In genomic region chr12:132489602-132490239, GRCh38 we compare ENCODE assay signal across 8 cellular contexts. TPM values are rescaled to one million over a fixed set of nuclear protein-coding genes. Genes with fewer than 3 reads are reported as not detected.
DNase-seq lines count a peak whose midpoint lies in the region; ATAC-seq and TF ChIP-seq lines count a peak whose summit lies in the region.

TSS of gene FBRSL1 (plus strand) at chr12:132490151.

- DNase-seq in CD14-positive monocyte (ENCODE audit: low spot score) (peak; percentile 90), HS-5 (ENCODE audit: low read depth) (peak; percentile 25), NK-92 (lab: John Stamatoyannopoulos, UW; ENCODE audit: unreplicated experiment) (peak; percentile 67), memory B cell (ENCODE audit: low spot score in 2 of 2) (peak; percentile 79 to 84)
- DNase-seq in effector memory CD4-positive, alpha-beta T cell, result peak; percentile 89 to 95 (median 91)
- DNase-seq in stimulated activated CD4-positive, alpha-beta T cell treated with anti-CD3 and anti-CD28 coated beads, TNF-alpha, amount 100 ng/mL, for 4 hours (ENCODE audit: low read depth in 3 of 3), result peak; percentile 85 to 93 (median 88)

- peak; percentile 56 for ATAC-seq in GM19463 (IDR thresholded peaks at IDR 0.05; ENCODE audit: unreplicated experiment)
- ATAC-seq in memory B cell (ENCODE audit: low read depth), result peak; percentile 74

- CTCF ChIA-PET in activated CD8-positive, alpha-beta memory T cell treated with anti-CD3 and anti-CD28 coated beads for 36 hours (lab: Charles Lee), result no interaction called here

- intact Hi-C loops in CD14-positive monocyte (cut with micrococcal nuclease), result loop anchor here (2.0 to 10.0 kb wide), 5 partner anchors 19 to 1615 kb away; partner anchors contain the start of genes DDX51 (in 1 of the 2), NOC4L (in 1 of the 2) and RAN (in 1 of the 2)

- no peaks in the 10 kb centered on the region for H3K36me3 ChIP-seq in effector memory CD4-positive, alpha-beta T cell (ENCODE audit: control insufficient read depth, insufficient read depth, low read length)

- H3K4me3 Mint-ChIP-seq in CD14-positive monocyte (peak within 1 kb of the TSS; percentile 91 to 96), memory B cell (peak within 1 kb of the TSS; percentile 93)

- POLR2A ChIA-PET in activated CD8-positive, alpha-beta memory T cell treated with anti-CD3 and anti-CD28 coated beads for 36 hours (lab: Charles Lee), result no interaction called here

- H3K4me1 Mint-ChIP-seq in CD14-positive monocyte (peaks cover 55% of the 10 kb centered on the region), memory B cell (peaks cover 52% of the 10 kb centered on the region)

- no peak for TF ChIP-seq CTCF in CD14-positive monocyte (IDR thresholded peaks at IDR 0.05)

- H3K27me3 Mint-ChIP-seq in CD14-positive monocyte (ENCODE audit: low read depth in 3 of 3) (peaks cover 2 to 7% (median 4%) of the 10 kb centered on the region in 3 donors), memory B cell (no peaks in the 10 kb centered on the region)

- H3K9me3 Mint-ChIP-seq in CD14-positive monocyte (peaks cover 0 to 7% (median 5%) of the 10 kb centered on the region in 7 donors), memory B cell (no peaks in the 10 kb centered on the region)

- no peaks in the 10 kb centered on the region for H3K27me3 ChIP-seq in effector memory CD4-positive, alpha-beta T cell (replicated peaks; ENCODE audit: control insufficient read depth, insufficient read depth, low read length, poor library complexity, severe bottlenecking)

- H3K27ac Mint-ChIP-seq in CD14-positive monocyte, result peak within 1 kb of the TSS; percentile 98 to 99 (median 98)
- peak within 1 kb of the TSS; percentile 94 for H3K27ac Mint-ChIP-seq in memory B cell

- no peaks in the 10 kb centered on the region for H3K9me3 ChIP-seq in effector memory CD4-positive, alpha-beta T cell (ENCODE audit: control insufficient read depth, low read length)

- peaks cover 20 to 21% of the 10 kb centered on the region in 2 donors for H3K36me3 Mint-ChIP-seq in CD14-positive monocyte
- H3K36me3 Mint-ChIP-seq in memory B cell, result peaks cover 3% of the 10 kb centered on the region

- H3K27ac ChIP-seq in effector memory CD4-positive, alpha-beta T cell (ENCODE audit: insufficient read depth, low read length, poor library complexity, severe bottlenecking), result peak within 1 kb of the TSS; percentile 90

- peak within 1 kb of the TSS; percentile 81 for H3K4me3 ChIP-seq in effector memory CD4-positive, alpha-beta T cell (ENCODE audit: insufficient read depth, low read depth, low read length, poor library complexity, severe bottlenecking)

- peaks cover 41% of the 10 kb centered on the region for H3K4me1 ChIP-seq in effector memory CD4-positive, alpha-beta T cell (ENCODE audit: control insufficient read depth, insufficient read depth, low read length, poor library complexity, severe bottlenecking)

RNA-seq across cellular contexts. Expression of gene FBRSL1, which starts in this region (rescaled TPM):
- under 1 TPM; 0.39 to 0.74 TPM for polyA plus RNA-seq in CD14-positive monocyte
- total RNA-seq in activated CD8-positive, alpha-beta memory T cell treated with anti-CD3 and anti-CD28 coated beads for 36 hours, result 10 to 100 TPM; 60.3 to 65.4 TPM

Comparison
In these comparisons a context has a peak if more than half of its experiments do, and no peak if none do; other contexts are left out.
1. Peak in every context shown above with its lines: DNase-seq, ATAC-seq, H3K4me3 ChIP-seq and H3K27ac ChIP-seq.
2. Peak in DNase-seq in CD14-positive monocyte; RNA of the gene not detected or under 1 TPM.
3. DNase-seq: peak in every context shown above with its lines; median percentile 91 in effector memory CD4-positive, alpha-beta T cell; 90 in CD14-positive monocyte; 88 in stimulated activated CD4-positive, alpha-beta T cell treated with anti-CD3 and anti-CD28 coated beads, TNF-alpha, amount 100 ng/mL, for 4 hours; 82 in memory B cell; 67 in NK-92; 25 in HS-5.